ENCODE assay signal across 1 cellular context in genomic region chr18:5294618-5295230, GRCh38.
TF ChIP-seq lines count a peak whose summit lies in the region.

No MANE protein-coding gene starts in this region.

TF ChIP-seq in GM12878, 131 proteins besides CTCF, POLR2A, EP300 and RAD21 (continued from another document and continues in another):
- TF ChIP-seq E4F1 (IDR thresholded peaks at IDR 0.05; ENCODE audit: borderline replicate concordance, partially characterized antibody): peak; percentile 19
- no peak for TF ChIP-seq ATF3 (IDR thresholded peaks at IDR 0.05; ENCODE audit: borderline replicate concordance, extremely low read depth, low read depth, low read length)
- TF ChIP-seq HDAC2 (IDR thresholded peaks at IDR 0.05): no peak
- TF ChIP-seq ETV6 (conservative IDR thresholded peaks at IDR 0.05 in 1 of 2, IDR thresholded peaks at IDR 0.05 in 1 of 2; ENCODE audit: borderline replicate concordance in 1 of 2, low read depth in 1 of 2): no peak; a peak in 1 of 4 replicates
- TF ChIP-seq PML (IDR thresholded peaks at IDR 0.05; ENCODE audit: low read length): peak; percentile 36; the same call in 1 of the 2 replicates
- peak; percentile 25; the same call in 1 of the 2 replicates for TF ChIP-seq RELB (IDR thresholded peaks at IDR 0.05; ENCODE audit: low read depth)
- TF ChIP-seq PRDM15 (CRISPR knock-in tag; IDR thresholded peaks at IDR 0.05): no peak
- TF ChIP-seq POLR2AphosphoS2 (IDR thresholded peaks at IDR 0.05; ENCODE audit: low read depth, low read length): peak; percentile 23; the same call in 1 of the 2 replicates
- no peak for TF ChIP-seq ZSCAN29 (IDR thresholded peaks at IDR 0.05)
- 0 out of 2 replicates have a peak, but pooled peaks have one; percentile 7 for TF ChIP-seq TAF1 (IDR thresholded peaks at IDR 0.05; ENCODE audit: borderline replicate concordance, low read depth, low read length)
- TF ChIP-seq ZBED1 (IDR thresholded peaks at IDR 0.05; ENCODE audit: borderline replicate concordance): no peak
- 0 out of 2 replicates have a peak, but pooled peaks have one; percentile 30 for TF ChIP-seq CBFB (IDR thresholded peaks at IDR 0.05; ENCODE audit: low read depth)
- peak; percentile 63 for TF ChIP-seq POLR2AphosphoS5 (IDR thresholded peaks at IDR 0.05; ENCODE audit: low read length)
- TF ChIP-seq TCF3 (IDR thresholded peaks at IDR 0.05; ENCODE audit: borderline replicate concordance, insufficient read depth, low read depth, low read length): peak; percentile 55; the same call in 1 of the 2 replicates
- no peak for TF ChIP-seq NFXL1 (IDR thresholded peaks at IDR 0.05; ENCODE audit: borderline replicate concordance)
- TF ChIP-seq CEBPZ (IDR thresholded peaks at IDR 0.05; ENCODE audit: low read depth, low read length): no peak
- no peak for TF ChIP-seq NFYA (IDR thresholded peaks at IDR 0.05; ENCODE audit: borderline replicate concordance, low read depth, low read length)
- TF ChIP-seq EED (IDR thresholded peaks at IDR 0.05; ENCODE audit: low read depth): peak; percentile 30; the same call in 1 of the 2 replicates
- no peak for TF ChIP-seq ESRRA (IDR thresholded peaks at IDR 0.05; ENCODE audit: low read length)
- TF ChIP-seq ELK1 (IDR thresholded peaks at IDR 0.05; ENCODE audit: low read depth, low read length): 0 out of 2 replicates have a peak, but pooled peaks have one; percentile 28
- 0 out of 4 replicates have a peak, but pooled peaks of 1 of the 2 experiments have one; percentile 0 for TF ChIP-seq BHLHE40 (IDR thresholded peaks at IDR 0.05; ENCODE audit: borderline replicate concordance in 1 of 2, low read depth in 2 of 2, low read length in 1 of 2)
- no peak for TF ChIP-seq SREBF2 (IDR thresholded peaks at IDR 0.05; ENCODE audit: low read length)
- peak; percentile 19; the same call in 1 of the 2 replicates for TF ChIP-seq NFIC (IDR thresholded peaks at IDR 0.05; ENCODE audit: low read depth, low read length)
- peak; percentile 60; the same call in 1 of the 2 replicates for TF ChIP-seq IRF4 (IDR thresholded peaks at IDR 0.05; ENCODE audit: low read depth, low read length)
- TF ChIP-seq MTA3 (IDR thresholded peaks at IDR 0.05; ENCODE audit: borderline replicate concordance, low read length): no peak
- no peak for TF ChIP-seq SUZ12 (IDR thresholded peaks at IDR 0.05; ENCODE audit: unreplicated experiment)
- TF ChIP-seq YY1 (IDR thresholded peaks at IDR 0.05; ENCODE audit: low read depth, low read length): peak; percentile 94
- peak; percentile 41; the same call in 1 of the 2 replicates for TF ChIP-seq DPF2 (IDR thresholded peaks at IDR 0.05)
- 0 out of 2 replicates have a peak, but pooled peaks have one; percentile 33 for TF ChIP-seq MAX (IDR thresholded peaks at IDR 0.05; ENCODE audit: low read depth, low read length)
- peak; percentile 94 for TF ChIP-seq TCF12 (IDR thresholded peaks at IDR 0.05; ENCODE audit: low read depth, low read length)
- TF ChIP-seq NKRF (conservative IDR thresholded peaks at IDR 0.05): peak; percentile 25; the same call in 1 of the 2 replicates
- no peak for TF ChIP-seq JUND (IDR thresholded peaks at IDR 0.05; ENCODE audit: low read depth, low read length)
- no peak for TF ChIP-seq REST (IDR thresholded peaks at IDR 0.05; ENCODE audit: low read depth, low read length)
- TF ChIP-seq SPI1 (IDR thresholded peaks at IDR 0.05; ENCODE audit: borderline replicate concordance, insufficient read depth, low read depth, low read length): no peak
- TF ChIP-seq RAD51 (IDR thresholded peaks at IDR 0.05): no peak
- no peak for TF ChIP-seq SIN3A (IDR thresholded peaks at IDR 0.05; ENCODE audit: low read depth, low read length)
- TF ChIP-seq IKZF1 (conservative IDR thresholded peaks at IDR 0.05): peak; percentile 58; the same call in 1 of the 2 replicates
- no peak for TF ChIP-seq FOS (IDR thresholded peaks at IDR 0.05; ENCODE audit: borderline replicate concordance, extremely low read depth, insufficient read length)
- TF ChIP-seq GATAD2B (conservative IDR thresholded peaks at IDR 0.05; ENCODE audit: low read depth): peak; percentile 69
- peak; percentile 8; the same call in 1 of the 2 replicates for TF ChIP-seq TARDBP (IDR thresholded peaks at IDR 0.05; ENCODE audit: borderline replicate concordance)
- TF ChIP-seq CHD4 (IDR thresholded peaks at IDR 0.05): no peak
- no peak for TF ChIP-seq GABPA (IDR thresholded peaks at IDR 0.05; ENCODE audit: low read depth)
- 0 out of 2 replicates have a peak, but pooled peaks have one; percentile 4 for TF ChIP-seq RUNX3 (IDR thresholded peaks at IDR 0.05; ENCODE audit: low read length)
- TF ChIP-seq SMC3 (IDR thresholded peaks at IDR 0.05; ENCODE audit: borderline replicate concordance, low read length): no peak
